In genomic region chr5:59529286-59529685, GRCh38 we compare ENCODE assay signal across 18 cellular contexts.
DNase-seq lines count a peak whose midpoint lies in the region; ATAC-seq and TF ChIP-seq lines count a peak whose summit lies in the region.
"Had no signal": no experiment of that assay in that cellular context is flagged by ENCODE, and none has a peak within 500 bp of the region (broad histone marks: within the 10 kb centered on the region; RNA-seq: fewer than 3 reads in every experiment).

No MANE protein-coding gene starts in this region.

- no peak for ATAC-seq in GM18858 (IDR thresholded peaks at IDR 0.05; ENCODE audit: unreplicated experiment)
- ATAC-seq: CD8-positive, alpha-beta T cell had no signal

- H3K27ac Mint-ChIP-seq in Caco-2 (ENCODE audit: unreplicated experiment) (peak overlapping the region; percentile 18), osteocyte (ENCODE audit: unreplicated experiment) (no peak overlapping the region)
- H3K27ac Mint-ChIP-seq: B cell; CD4-positive, alpha-beta T cell; CD8-positive, alpha-beta T cell had no signal

- no TSS peak for BruUV-seq in Caco-2 (replicated peaks; lab: Mats Ljungman, UMichigan)

- H3K9me3 Mint-ChIP-seq in Caco-2 (ENCODE audit: unreplicated experiment) (peaks cover 2% of the 10 kb centered on the region), osteocyte (ENCODE audit: unreplicated experiment) (peaks cover 2% of the 10 kb centered on the region)
- H3K9me3 Mint-ChIP-seq: CD8-positive, alpha-beta T cell had no signal

- peaks cover 21% of the 10 kb centered on the region for H3K4me1 ChIP-seq in Caco-2
- H3K4me1 ChIP-seq in osteoblast (ENCODE audit: insufficient read depth, low read length): peaks cover 7% of the 10 kb centered on the region
- H3K4me1 ChIP-seq: BLaER1 treated with 17β-estradiol and CSF1 and Interleukin-3, amounts not matched to agents 10 nM and 100 nM had no signal

- H3K36me3 Mint-ChIP-seq in Caco-2 (ENCODE audit: insufficient read depth, unreplicated experiment): no peaks in the 10 kb centered on the region
- peaks cover under 1% of the 10 kb centered on the region for H3K36me3 Mint-ChIP-seq in osteocyte (ENCODE audit: unreplicated experiment)
- H3K36me3 Mint-ChIP-seq: CD8-positive, alpha-beta T cell had no signal

- POLR2A ChIA-PET in Caco-2 (lab: Charles Lee): no interaction called here

- H3K9me3 ChIP-seq in Caco-2 (no peaks in the 10 kb centered on the region), osteoblast (ENCODE audit: low read depth, low read length) (no peaks in the 10 kb centered on the region)

- CTCF ChIA-PET in Caco-2 (lab: Charles Lee): no interaction called here

- H3K4me1 Mint-ChIP-seq in Caco-2 (ENCODE audit: low read depth, unreplicated experiment) (peaks cover 11% of the 10 kb centered on the region), osteocyte (ENCODE audit: unreplicated experiment) (peaks cover 20% of the 10 kb centered on the region)

- no peak overlapping the region for H2AFZ ChIP-seq in osteoblast (ENCODE audit: low read length)

- H3K36me3 ChIP-seq in Caco-2 (ENCODE audit: control insufficient read depth, insufficient read depth, low read length) (no peaks in the 10 kb centered on the region), osteoblast (ENCODE audit: insufficient read depth, low read length) (no peaks in the 10 kb centered on the region)
- H3K36me3 ChIP-seq: BLaER1 treated with 17β-estradiol and CSF1 and Interleukin-3, amounts not matched to agents 10 nM and 100 nM had no signal

- TF ChIP-seq CTCF in Caco-2 (IDR thresholded peaks at IDR 0.05; ENCODE audit: insufficient read depth in 1 of 2, low read depth in 1 of 2, low read length in 1 of 2, severe bottlenecking in 1 of 2, unreplicated experiment in 1 of 2) (no peak), osteoblast (IDR thresholded peaks at IDR 0.05; ENCODE audit: extremely low read depth, low read depth, low read length) (no peak), osteocyte (IDR thresholded peaks at IDR 0.05) (no peak)

- H3K4me3 Mint-ChIP-seq in Caco-2 (ENCODE audit: unreplicated experiment) (no peak overlapping the region), osteocyte (ENCODE audit: unreplicated experiment) (no peak overlapping the region)
- H3K4me3 Mint-ChIP-seq: B cell; CD4-positive, alpha-beta T cell; CD8-positive, alpha-beta T cell had no signal

- intact Hi-C loops in Caco-2 (cut with micrococcal nuclease; ENCODE audit: unreplicated experiment): loop anchor here (5.0 kb wide), 2 partner anchors 53 to 143 kb away; no protein-coding TSS in a partner anchor

- H3K27ac ChIP-seq in osteoblast (ENCODE audit: low read depth, low read length): no peak overlapping the region
- H3K27ac ChIP-seq: BLaER1 treated with 17β-estradiol and CSF1 and Interleukin-3, amounts not matched to agents 10 nM and 100 nM; C4-2B had no signal

- no peak overlapping the region for H3K4me3 ChIP-seq in Caco-2 (ENCODE audit: low read depth, low read length)
- no peak overlapping the region for H3K4me3 ChIP-seq in osteoblast (ENCODE audit: insufficient read depth, low read length)
- H3K4me3 ChIP-seq: BLaER1 treated with 17β-estradiol and CSF1 and Interleukin-3, amounts not matched to agents 10 nM and 100 nM had no signal

- no peak overlapping the region for H3K4me2 ChIP-seq in osteoblast (ENCODE audit: insufficient read depth, low read length)
- H3K4me2 ChIP-seq: BLaER1 treated with 17β-estradiol and CSF1 and Interleukin-3, amounts not matched to agents 10 nM and 100 nM had no signal

- no peak for DNase-seq in Caco-2
- DNase-seq in kidney tubule cell (ENCODE audit: low spot score): peak; percentile 45
- DNase-seq in osteoblast (ENCODE audit: insufficient read length, low spot score, missing footprints): peak; percentile 23
- DNase-seq in renal cortical epithelial cell (ENCODE audit: low read depth): peak; percentile 45
- DNase-seq in osteocyte (ENCODE audit: extremely low spot score, unreplicated experiment): no peak
- DNase-seq in NCI-H748 (lab: John Stamatoyannopoulos, UW; ENCODE audit: unreplicated experiment): no peak
- no peak for DNase-seq in UCSD-AML1 (lab: John Stamatoyannopoulos, UW; ENCODE audit: unreplicated experiment)
- DNase-seq: 8988T; AML-193; Calu3; CD4-positive, alpha-beta T cell; CD8-positive, alpha-beta T cell; DMS79 treated with DMSO at 0.1 percent for 48 hours; GF-D8 had no signal

- no peaks in the 10 kb centered on the region for H3K79me2 ChIP-seq in osteoblast (ENCODE audit: insufficient read depth, low read length)

- H4K20me1 ChIP-seq in osteoblast (ENCODE audit: insufficient read depth, low read length): no peaks in the 10 kb centered on the region
- H4K20me1 ChIP-seq: BLaER1 treated with 17β-estradiol and CSF1 and Interleukin-3, amounts not matched to agents 10 nM and 100 nM had no signal

- H3K27me3 ChIP-seq in Caco-2 (replicated peaks; ENCODE audit: control insufficient read depth, insufficient read depth, low read length): no peaks in the 10 kb centered on the region
- no peaks in the 10 kb centered on the region for H3K27me3 ChIP-seq in osteoblast (ENCODE audit: insufficient read depth, low read length)
- H3K27me3 ChIP-seq: BLaER1 treated with 17β-estradiol and CSF1 and Interleukin-3, amounts not matched to agents 10 nM and 100 nM had no signal

- H3K27me3 Mint-ChIP-seq in Caco-2 (ENCODE audit: insufficient read depth, unreplicated experiment) (no peaks in the 10 kb centered on the region), osteocyte (ENCODE audit: unreplicated experiment) (no peaks in the 10 kb centered on the region)
- H3K27me3 Mint-ChIP-seq: B cell; CD4-positive, alpha-beta T cell had no signal

Comparison
In these comparisons a context has a peak if more than half of its experiments do, and no peak if none do; other contexts are left out.
1. DNase-seq: peak in kidney tubule cell (single experiment), osteoblast (single experiment) and renal cortical epithelial cell (single experiment); none in Caco-2 (0 of 2), osteocyte (single experiment), NCI-H748 (single experiment) and UCSD-AML1 (single experiment).